ENCODE assay signal across 24 cellular contexts in the genomic region with DNA sequence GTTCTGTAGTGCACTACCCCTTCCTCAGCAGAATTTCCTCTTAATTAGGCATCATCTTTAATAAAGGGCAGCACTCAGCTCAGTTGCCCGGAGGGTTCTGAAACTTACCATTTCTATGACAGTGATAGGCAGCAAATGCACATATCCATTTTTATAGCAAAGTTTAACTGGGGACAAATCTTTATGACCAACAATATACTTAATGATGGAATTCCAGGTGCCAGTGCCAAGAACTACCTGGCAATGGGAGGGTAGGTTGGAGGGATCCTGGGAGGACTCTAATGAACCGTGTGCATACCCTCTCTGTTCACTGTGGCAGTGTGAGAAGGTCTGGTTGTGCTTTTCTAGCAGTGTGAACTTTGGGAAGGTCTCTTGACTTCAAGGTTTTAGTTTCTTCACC.
"Had no signal": no experiment of that assay in that cellular context is flagged by ENCODE, and none has a peak within 500 bp of the region (broad histone marks: within the 10 kb centered on the region; RNA-seq: fewer than 3 reads in every experiment).

No MANE protein-coding gene starts in this region.

- FAIRE-seq: endothelial cell of umbilical vein, keratinocyte had no signal

- H3K9ac ChIP-seq: parathyroid adenoma had no signal

- ATAC-seq: left lobe of liver; natural killer cell treated with Interleukin-12 subunit alpha and Interleukin-12 subunit beta and Interleukin-15 and Interleukin-18, amount 100 ng/mL, for 72 hours; right lobe of liver; stimulated activated naive CD8-positive, alpha-beta T cell treated with anti-CD3 and anti-CD28 coated beads, Interleukin-15, amount 100 ng/mL, for 72 hours had no signal

- H3K9me3 ChIP-seq: colonic mucosa, esophagus squamous epithelium, neutrophil, right lobe of liver, suprapubic skin, transverse colon, vagina had no signal

- H3K36me3 ChIP-seq: colonic mucosa, esophagus squamous epithelium, neutrophil, right lobe of liver, suprapubic skin, transverse colon, vagina had no signal

- H3K4me2 ChIP-seq: smooth muscle cell had no signal

- DNase-seq: colonic mucosa; effector CD8-positive, alpha-beta T cell; esophagus squamous epithelium; foreskin melanocyte; hypothalamus; immature natural killer cell; naive B cell; right lobe of liver; stimulated activated CD4-positive, alpha-beta T cell treated with anti-CD3 and anti-CD28 coated beads, Interleukin-12 subunit alpha, Interleukin-12 subunit beta, amount 100 ng/mL, for 4 hours; stimulated activated CD4-positive, alpha-beta T cell treated with anti-CD3 and anti-CD28 coated beads, Interleukin-1b, Interleukin-23, amount 100 ng/mL, for 48 hours; stimulated activated CD4-positive, alpha-beta T cell treated with anti-CD3 and anti-CD28 coated beads, Interleukin-4, amount 100 ng/mL, for 1 hour; stimulated activated CD8-positive, alpha-beta memory T cell treated with anti-CD3 and anti-CD28 coated beads, Interleukin-4, amount 100 ng/mL, for 48 hours; stimulated activated naive CD4-positive, alpha-beta T cell; stimulated activated naive CD8-positive, alpha-beta T cell treated with anti-CD3 and anti-CD28 coated beads, Interleukin-15, amount 100 ng/mL, for 72 hours; transverse colon had no signal

- H3K4me3 ChIP-seq: colonic mucosa, esophagus squamous epithelium, right lobe of liver, smooth muscle cell, suprapubic skin, transverse colon, vagina had no signal

- H3K27ac ChIP-seq: colonic mucosa, esophagus squamous epithelium, neutrophil, parathyroid adenoma, right lobe of liver, suprapubic skin, transverse colon, vagina had no signal

- H3K4me1 ChIP-seq: esophagus squamous epithelium, parathyroid adenoma, right lobe of liver, suprapubic skin, vagina had no signal

- H3K79me2 ChIP-seq: parathyroid adenoma had no signal

- H3K27me3 ChIP-seq: colonic mucosa, esophagus squamous epithelium, neutrophil, right lobe of liver, suprapubic skin, transverse colon, vagina had no signal
